ENCODE assay signal across 16 cellular contexts in the genomic region with DNA sequence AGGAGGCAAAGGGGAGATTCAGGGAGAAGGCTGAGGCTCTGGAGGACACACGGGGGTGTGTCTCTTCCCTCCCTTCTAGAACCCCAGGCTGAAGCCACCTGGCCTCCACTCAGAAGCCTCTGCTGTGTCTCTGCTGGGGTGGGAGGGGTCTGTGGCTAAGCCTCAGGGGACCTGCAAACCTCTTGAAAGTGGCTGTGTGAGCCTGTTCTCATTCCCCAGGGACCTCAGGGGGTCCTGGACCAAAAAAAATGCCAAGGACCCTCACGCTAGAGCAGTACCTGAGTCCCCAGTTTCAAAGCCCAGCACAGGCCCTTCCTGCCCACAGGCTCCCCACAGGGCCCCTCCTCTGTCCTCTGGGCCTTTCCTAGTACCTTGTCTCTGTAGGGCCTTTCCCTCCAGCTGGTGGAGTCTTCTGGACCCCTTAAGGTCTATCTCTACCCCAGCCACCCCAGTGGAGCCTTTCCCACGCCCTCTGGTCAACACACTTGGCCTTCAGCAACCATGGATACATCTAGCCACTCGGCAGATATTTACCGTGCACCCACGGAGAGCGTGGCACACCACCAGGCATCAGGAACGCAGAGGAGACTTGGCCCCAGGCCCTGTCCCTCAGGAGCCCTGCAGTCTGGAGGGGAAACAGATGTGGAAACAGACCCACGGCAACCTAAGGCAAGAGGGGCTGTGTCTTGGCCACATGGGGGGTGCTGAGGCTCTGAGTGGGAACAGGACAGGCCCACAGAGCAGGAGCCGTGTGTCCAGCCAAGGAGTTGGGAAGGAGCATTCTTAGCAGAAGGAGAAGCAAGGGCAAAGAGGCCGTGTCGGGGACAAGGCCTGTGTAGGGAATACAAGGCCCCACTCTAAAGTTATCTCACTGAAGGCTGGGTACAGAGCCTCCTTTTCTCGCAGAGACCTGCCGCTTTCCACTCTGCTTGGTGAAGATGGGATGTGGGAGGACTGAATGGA. TPM values are rescaled to one million over a fixed set of nuclear protein-coding genes. Genes with fewer than 3 reads are reported as not detected.
DNase-seq lines count a peak whose midpoint lies in the region; ATAC-seq, FAIRE-seq and TF ChIP-seq lines count a peak whose summit lies in the region.
"Had no signal": no experiment of that assay in that cellular context is flagged by ENCODE, and none has a peak within 500 bp of the region (broad histone marks: within the 10 kb centered on the region; RNA-seq: fewer than 3 reads in every experiment).

No MANE protein-coding gene starts in this region.

- no peak overlapping the region for H3K4me3 ChIP-seq in KMS-11 (IDR thresholded peaks at IDR 0.05; ENCODE audit: insufficient read depth, low read depth, low read length)

- peak; percentile 29 for DNase-seq in GM19239 (ENCODE audit: insufficient read length, low spot score)
- DNase-seq in left ventricle myocardium superior: peak; percentile 47
- DNase-seq in DMS 273 (lab: John Stamatoyannopoulos, UW; ENCODE audit: unreplicated experiment): no peak
- DNase-seq in MV-4-11 (lab: John Stamatoyannopoulos, UW): no peak
- no peak for DNase-seq in DMS53 treated with DMSO at 0.1 percent for 48 hours (lab: John Stamatoyannopoulos, UW; ENCODE audit: unreplicated experiment)
- DNase-seq: activated CD8-positive, alpha-beta memory T cell treated with anti-CD3 and anti-CD28 coated beads, Interleukin-2, amount 50 U/mL, for 48 hours; cerebellar nuclear complex; IMR-90; NCI-H2029; NCI-H774; substantia nigra had no signal

- H3K27me3 ChIP-seq in KMS-11 (ENCODE audit: insufficient read depth, low read depth): no peaks in the 10 kb centered on the region

- no peak overlapping the region for H2AFZ ChIP-seq in KMS-11 (ENCODE audit: low read depth)

- FAIRE-seq in GM19239 (lab: Jason Lieb, UNC): peak; percentile 4

- ATAC-seq in left ventricle myocardium superior: peak; percentile 3
- ATAC-seq in stimulated activated memory B cell treated with anti-CD40 and anti-IgM and Interleukin-4, amounts not matched to agents 10 μg/mL and 1 μg/mL and 100 μg/mL, for 72 hours: peak; percentile 69
- ATAC-seq: SK-N-SH treated with all-trans-retinoic acid at 6 μM for 48 hours had no signal

- H3K9ac ChIP-seq in KMS-11: no peak overlapping the region

- no peak overlapping the region for H3K27ac ChIP-seq in KMS-11

- 0 out of 2 replicates have a peak overlapping the region, but pooled peaks have one; percentile 7 for H3K4me2 ChIP-seq in KMS-11

- no peak for TF ChIP-seq CTCF in KMS-11 (conservative IDR thresholded peaks at IDR 0.05; ENCODE audit: low read depth, low read length)

- no peaks in the 10 kb centered on the region for H3K36me3 ChIP-seq in KMS-11 (ENCODE audit: insufficient read depth)

- H3K4me3 Mint-ChIP-seq in stimulated activated memory B cell treated with anti-CD40 and anti-IgM and Interleukin-4, amounts not matched to agents 10 μg/mL and 1 μg/mL and 100 μg/mL, for 72 hours: peak overlapping the region; percentile 0
- H3K4me3 Mint-ChIP-seq: activated naive CD8-positive, alpha-beta T cell; nephron had no signal

- no peaks in the 10 kb centered on the region for H3K79me2 ChIP-seq in KMS-11 (ENCODE audit: insufficient read depth, low read depth)

- H3K4me1 Mint-ChIP-seq in stimulated activated memory B cell treated with anti-CD40 and anti-IgM and Interleukin-4, amounts not matched to agents 10 μg/mL and 1 μg/mL and 100 μg/mL, for 72 hours: peaks cover 33% of the 10 kb centered on the region

- H3K27ac Mint-ChIP-seq in stimulated activated memory B cell treated with anti-CD40 and anti-IgM and Interleukin-4, amounts not matched to agents 10 μg/mL and 1 μg/mL and 100 μg/mL, for 72 hours: peak overlapping the region; percentile 92
- H3K27ac Mint-ChIP-seq: activated naive CD8-positive, alpha-beta T cell had no signal

- no peaks in the 10 kb centered on the region for H4K20me1 ChIP-seq in KMS-11 (ENCODE audit: insufficient read depth)

- intact Hi-C loops in left ventricle myocardium superior (cut with micrococcal nuclease): no loop called here

- H3K27me3 Mint-ChIP-seq in stimulated activated memory B cell treated with anti-CD40 and anti-IgM and Interleukin-4, amounts not matched to agents 10 μg/mL and 1 μg/mL and 100 μg/mL, for 72 hours: no peaks in the 10 kb centered on the region
- H3K27me3 Mint-ChIP-seq: activated naive CD8-positive, alpha-beta T cell had no signal

- H3K36me3 Mint-ChIP-seq in stimulated activated memory B cell treated with anti-CD40 and anti-IgM and Interleukin-4, amounts not matched to agents 10 μg/mL and 1 μg/mL and 100 μg/mL, for 72 hours: peaks cover 19% of the 10 kb centered on the region

- no peaks in the 10 kb centered on the region for H3K9me3 Mint-ChIP-seq in stimulated activated memory B cell treated with anti-CD40 and anti-IgM and Interleukin-4, amounts not matched to agents 10 μg/mL and 1 μg/mL and 100 μg/mL, for 72 hours
- H3K9me3 Mint-ChIP-seq: nephron had no signal

- peaks cover 16% of the 10 kb centered on the region for H3K4me1 ChIP-seq in KMS-11 (ENCODE audit: low read depth, poor library complexity, severe bottlenecking)

RNA-seq across cellular contexts. Expression of a gene that starts 18.5 kb away (rescaled TPM):
- 17.0 TPM for total RNA-seq in left ventricle myocardium superior

RNA-seq across cellular contexts. Expression of a gene that starts 38.6 kb away (rescaled TPM):
- 5.3 TPM for total RNA-seq in left ventricle myocardium superior

RNA-seq across cellular contexts. Expression of a gene that starts 52.7 kb away (rescaled TPM):
- 0.15 TPM for total RNA-seq in left ventricle myocardium superior

Comparison
In these comparisons a context has a peak if more than half of its experiments do, and no peak if none do; other contexts are left out.
1. DNase-seq: peak in GM19239 (single experiment) and left ventricle myocardium superior (single experiment); none in DMS 273 (single experiment), MV-4-11 (single experiment) and DMS53 treated with DMSO at 0.1 percent for 48 hours (single experiment).